ENCODE assay signal across 1 cellular context in the genomic region with DNA sequence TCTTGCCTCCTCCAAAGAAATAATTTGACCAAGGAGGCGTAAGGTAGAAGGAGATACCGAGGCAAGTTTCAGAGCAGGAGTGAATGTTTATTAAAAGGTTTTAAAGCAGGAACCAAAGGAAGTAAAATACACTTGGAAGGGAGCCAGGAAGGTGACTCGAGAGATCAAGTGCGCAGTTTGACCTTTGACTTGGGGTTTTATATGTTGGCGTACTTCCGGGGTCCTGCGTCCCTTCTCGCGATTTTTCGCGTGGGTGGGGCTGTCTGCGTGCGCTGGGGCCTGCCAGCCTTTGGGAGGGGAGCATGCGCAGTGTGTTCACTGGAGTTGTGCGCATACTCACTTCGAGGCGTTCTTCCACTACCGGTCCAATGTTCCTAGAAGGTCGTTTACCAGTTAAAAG.
A peak's percentile ranks its signal among the peaks of the same experiment; 100 is the strongest.
TF ChIP-seq lines count a peak whose summit lies in the region.

No MANE protein-coding gene starts in this region.

TF ChIP-seq in K562, 482 proteins besides CTCF, POLR2A, EP300 and RAD21 (continued from another document and continues in another):
- TF ChIP-seq, protein P1, sequence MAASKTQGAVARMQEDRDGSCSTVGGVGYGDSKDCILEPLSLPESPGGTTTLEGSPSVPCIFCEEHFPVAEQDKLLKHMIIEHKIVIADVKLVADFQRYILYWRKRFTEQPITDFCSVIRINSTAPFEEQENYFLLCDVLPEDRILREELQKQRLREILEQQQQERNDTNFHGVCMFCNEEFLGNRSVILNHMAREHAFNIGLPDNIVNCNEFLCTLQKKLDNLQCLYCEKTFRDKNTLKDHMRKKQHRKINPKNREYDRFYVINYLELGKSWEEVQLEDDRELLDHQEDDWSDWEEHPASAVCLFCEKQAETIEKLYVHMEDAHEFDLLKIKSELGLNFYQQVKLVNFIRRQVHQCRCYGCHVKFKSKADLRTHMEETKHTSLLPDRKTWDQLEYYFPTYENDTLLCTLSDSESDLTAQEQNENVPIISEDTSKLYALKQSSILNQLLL (CRISPR knock-in tag; IDR thresholded peaks at IDR 0.05; ENCODE audit: borderline replicate concordance): no peak
- TF ChIP-seq MYBL2 (IDR thresholded peaks at IDR 0.05; ENCODE audit: low read depth): no peak
- no peak for TF ChIP-seq MYBL2 (CRISPR knock-in tag; IDR thresholded peaks at IDR 0.05; ENCODE audit: borderline replicate concordance)
- TF ChIP-seq HEY1 (CRISPR knock-in tag; IDR thresholded peaks at IDR 0.05; ENCODE audit: borderline replicate concordance): no peak
- TF ChIP-seq MIER1 (IDR thresholded peaks at IDR 0.05; ENCODE audit: low read depth): no peak
- TF ChIP-seq EHMT2 (IDR thresholded peaks at IDR 0.05): peak; percentile 60; the same call in 1 of the 2 replicates
- no peak for TF ChIP-seq ZNF347 (CRISPR knock-in tag; IDR thresholded peaks at IDR 0.05; ENCODE audit: low read depth)
- TF ChIP-seq GATAD2A (IDR thresholded peaks at IDR 0.05): no peak
- TF ChIP-seq, protein P2, sequence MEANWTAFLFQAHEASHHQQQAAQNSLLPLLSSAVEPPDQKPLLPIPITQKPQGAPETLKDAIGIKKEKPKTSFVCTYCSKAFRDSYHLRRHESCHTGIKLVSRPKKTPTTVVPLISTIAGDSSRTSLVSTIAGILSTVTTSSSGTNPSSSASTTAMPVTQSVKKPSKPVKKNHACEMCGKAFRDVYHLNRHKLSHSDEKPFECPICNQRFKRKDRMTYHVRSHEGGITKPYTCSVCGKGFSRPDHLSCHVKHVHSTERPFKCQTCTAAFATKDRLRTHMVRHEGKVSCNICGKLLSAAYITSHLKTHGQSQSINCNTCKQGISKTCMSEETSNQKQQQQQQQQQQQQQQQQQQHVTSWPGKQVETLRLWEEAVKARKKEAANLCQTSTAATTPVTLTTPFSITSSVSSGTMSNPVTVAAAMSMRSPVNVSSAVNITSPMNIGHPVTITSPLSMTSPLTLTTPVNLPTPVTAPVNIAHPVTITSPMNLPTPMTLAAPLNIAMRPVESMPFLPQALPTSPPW (CRISPR knock-in tag; IDR thresholded peaks at IDR 0.05): peak; percentile 29; the same call in 1 of the 2 replicates
- no peak for TF ChIP-seq ZNF324 (CRISPR knock-in tag; IDR thresholded peaks at IDR 0.05)
- no peak for TF ChIP-seq RFX7 (CRISPR knock-in tag; IDR thresholded peaks at IDR 0.05)
- TF ChIP-seq ELF2 (CRISPR knock-in tag; IDR thresholded peaks at IDR 0.05): peak; percentile 79
- no peak for TF ChIP-seq ZFP36 (IDR thresholded peaks at IDR 0.05; ENCODE audit: low read depth, low read length, partially characterized antibody)
- no peak for TF ChIP-seq HMG20B (CRISPR knock-in tag; IDR thresholded peaks at IDR 0.05)
- no peak for TF ChIP-seq SUPT5H (IDR thresholded peaks at IDR 0.05)
- TF ChIP-seq NCOA6 (IDR thresholded peaks at IDR 0.05): no peak
- TF ChIP-seq E2F3 (CRISPR knock-in tag; IDR thresholded peaks at IDR 0.05): no peak
- TF ChIP-seq NRF1 (conservative IDR thresholded peaks at IDR 0.05 in 1 of 2, IDR thresholded peaks at IDR 0.05 in 1 of 2): peak; percentile 92 to 93
- TF ChIP-seq ZNF174 (CRISPR knock-in tag; IDR thresholded peaks at IDR 0.05): no peak
- TF ChIP-seq, protein P3, sequence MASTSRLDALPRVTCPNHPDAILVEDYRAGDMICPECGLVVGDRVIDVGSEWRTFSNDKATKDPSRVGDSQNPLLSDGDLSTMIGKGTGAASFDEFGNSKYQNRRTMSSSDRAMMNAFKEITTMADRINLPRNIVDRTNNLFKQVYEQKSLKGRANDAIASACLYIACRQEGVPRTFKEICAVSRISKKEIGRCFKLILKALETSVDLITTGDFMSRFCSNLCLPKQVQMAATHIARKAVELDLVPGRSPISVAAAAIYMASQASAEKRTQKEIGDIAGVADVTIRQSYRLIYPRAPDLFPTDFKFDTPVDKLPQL (IDR thresholded peaks at IDR 0.05; ENCODE audit: extremely low read depth, insufficient read length): no peak
- no peak for TF ChIP-seq HNRNPUL1 (IDR thresholded peaks at IDR 0.05; ENCODE audit: low read length)
- peak; percentile 90 for TF ChIP-seq ELF1 (tag; IDR thresholded peaks at IDR 0.05)
- no peak for TF ChIP-seq C11orf30 (IDR thresholded peaks at IDR 0.05; ENCODE audit: low read depth)
- TF ChIP-seq FOS (IDR thresholded peaks at IDR 0.05; ENCODE audit: extremely low read depth, insufficient read length): no peak
- no peak for TF ChIP-seq ZFP30 (CRISPR knock-in tag; IDR thresholded peaks at IDR 0.05; ENCODE audit: borderline replicate concordance)
- TF ChIP-seq TSC22D4 (tag; IDR thresholded peaks at IDR 0.05): no peak
- TF ChIP-seq STAT5B (CRISPR knock-in tag; IDR thresholded peaks at IDR 0.05): no peak
- no peak for TF ChIP-seq ZNF140 (CRISPR knock-in tag; IDR thresholded peaks at IDR 0.05)
- TF ChIP-seq PCBP2 (IDR thresholded peaks at IDR 0.05; ENCODE audit: low read depth, low read length, poor library complexity, severe bottlenecking): no peak
- no peak for TF ChIP-seq ZNF583 (CRISPR knock-in tag; IDR thresholded peaks at IDR 0.05)
- no peak for TF ChIP-seq NR1H2 (CRISPR knock-in tag; IDR thresholded peaks at IDR 0.05)
- no peak for TF ChIP-seq ETS2 (tag; IDR thresholded peaks at IDR 0.05; ENCODE audit: borderline replicate concordance, poor library complexity, severe bottlenecking)
- TF ChIP-seq, protein P4, sequence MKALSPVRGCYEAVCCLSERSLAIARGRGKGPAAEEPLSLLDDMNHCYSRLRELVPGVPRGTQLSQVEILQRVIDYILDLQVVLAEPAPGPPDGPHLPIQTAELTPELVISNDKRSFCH (CRISPR knock-in tag; IDR thresholded peaks at IDR 0.05): no peak
- TF ChIP-seq, protein P4 (tag; IDR thresholded peaks at IDR 0.05): no peak
- TF ChIP-seq POLR2AphosphoS2 (IDR thresholded peaks at IDR 0.05; ENCODE audit: low read length): no peak
- no peak for TF ChIP-seq HNRNPL (IDR thresholded peaks at IDR 0.05; ENCODE audit: low read depth, low read length)
- TF ChIP-seq FOXP1 (CRISPR knock-in tag; IDR thresholded peaks at IDR 0.05): no peak
- no peak for TF ChIP-seq FOXJ3 (CRISPR knock-in tag; IDR thresholded peaks at IDR 0.05)
- TF ChIP-seq YY1 (IDR thresholded peaks at IDR 0.05; ENCODE audit: borderline replicate concordance in 1 of 3, control insufficient read depth in 1 of 3, extremely low read depth in 1 of 3, insufficient read depth in 3 of 3, insufficient read length in 1 of 3, insufficient replicate concordance in 2 of 3, low read depth in 1 of 3, low read length in 2 of 3): no peak
- TF ChIP-seq TEAD4 (IDR thresholded peaks at IDR 0.05; ENCODE audit: low read length): no peak
- no peak for TF ChIP-seq TEAD4 (CRISPR knock-in tag; IDR thresholded peaks at IDR 0.05; ENCODE audit: borderline replicate concordance)
- TF ChIP-seq, protein P5, sequence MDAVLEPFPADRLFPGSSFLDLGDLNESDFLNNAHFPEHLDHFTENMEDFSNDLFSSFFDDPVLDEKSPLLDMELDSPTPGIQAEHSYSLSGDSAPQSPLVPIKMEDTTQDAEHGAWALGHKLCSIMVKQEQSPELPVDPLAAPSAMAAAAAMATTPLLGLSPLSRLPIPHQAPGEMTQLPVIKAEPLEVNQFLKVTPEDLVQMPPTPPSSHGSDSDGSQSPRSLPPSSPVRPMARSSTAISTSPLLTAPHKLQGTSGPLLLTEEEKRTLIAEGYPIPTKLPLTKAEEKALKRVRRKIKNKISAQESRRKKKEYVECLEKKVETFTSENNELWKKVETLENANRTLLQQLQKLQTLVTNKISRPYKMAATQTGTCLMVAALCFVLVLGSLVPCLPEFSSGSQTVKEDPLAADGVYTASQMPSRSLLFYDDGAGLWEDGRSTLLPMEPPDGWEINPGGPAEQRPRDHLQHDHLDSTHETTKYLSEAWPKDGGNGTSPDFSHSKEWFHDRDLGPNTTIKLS (IDR thresholded peaks at IDR 0.05; ENCODE audit: borderline replicate concordance, low read depth): no peak
- no peak for TF ChIP-seq FOXM1 (IDR thresholded peaks at IDR 0.05; ENCODE audit: low read depth)
- no peak for TF ChIP-seq FOXM1 (CRISPR knock-in tag; IDR thresholded peaks at IDR 0.05; ENCODE audit: low read depth)
- no peak for TF ChIP-seq NR2F6 (CRISPR knock-in tag; IDR thresholded peaks at IDR 0.05)
- TF ChIP-seq L3MBTL2 (IDR thresholded peaks at IDR 0.05): peak; percentile 52
- TF ChIP-seq MEIS2 (IDR thresholded peaks at IDR 0.05; ENCODE audit: partially characterized antibody): peak; percentile 34
- TF ChIP-seq CHCHD3 (CRISPR knock-in tag; IDR thresholded peaks at IDR 0.05): no peak
- no peak for TF ChIP-seq GATAD2B (IDR thresholded peaks at IDR 0.05; ENCODE audit: borderline replicate concordance)
- TF ChIP-seq TAL1 (IDR thresholded peaks at IDR 0.05): no peak
- no peak for TF ChIP-seq ZNF146 (CRISPR knock-in tag; IDR thresholded peaks at IDR 0.05; ENCODE audit: unreplicated experiment)
- no peak for TF ChIP-seq TEAD1 (CRISPR knock-in tag; IDR thresholded peaks at IDR 0.05)
- no peak for TF ChIP-seq HNRNPK (IDR thresholded peaks at IDR 0.05; ENCODE audit: low read depth, low read length, poor library complexity, severe bottlenecking)
- TF ChIP-seq, protein P6, sequence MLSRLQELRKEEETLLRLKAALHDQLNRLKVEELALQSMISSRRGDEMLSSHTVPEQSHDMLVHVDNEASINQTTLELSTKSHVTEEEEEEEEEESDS (CRISPR knock-in tag; IDR thresholded peaks at IDR 0.05): no peak
- TF ChIP-seq MXI1 (IDR thresholded peaks at IDR 0.05; ENCODE audit: low read depth, low read length): no peak
- TF ChIP-seq DIDO1 (tag; IDR thresholded peaks at IDR 0.05; ENCODE audit: low read depth): no peak
- TF ChIP-seq, protein P7, sequence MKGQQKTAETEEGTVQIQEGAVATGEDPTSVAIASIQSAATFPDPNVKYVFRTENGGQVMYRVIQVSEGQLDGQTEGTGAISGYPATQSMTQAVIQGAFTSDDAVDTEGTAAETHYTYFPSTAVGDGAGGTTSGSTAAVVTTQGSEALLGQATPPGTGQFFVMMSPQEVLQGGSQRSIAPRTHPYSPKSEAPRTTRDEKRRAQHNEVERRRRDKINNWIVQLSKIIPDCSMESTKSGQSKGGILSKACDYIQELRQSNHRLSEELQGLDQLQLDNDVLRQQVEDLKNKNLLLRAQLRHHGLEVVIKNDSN (CRISPR knock-in tag; IDR thresholded peaks at IDR 0.05): no peak
- no peak for TF ChIP-seq POLR2H (tag; IDR thresholded peaks at IDR 0.05; ENCODE audit: low read depth)
- peak; percentile 61; the same call in 1 of the 2 replicates for TF ChIP-seq CXXC5 (CRISPR knock-in tag; IDR thresholded peaks at IDR 0.05)
- TF ChIP-seq, protein P8, sequence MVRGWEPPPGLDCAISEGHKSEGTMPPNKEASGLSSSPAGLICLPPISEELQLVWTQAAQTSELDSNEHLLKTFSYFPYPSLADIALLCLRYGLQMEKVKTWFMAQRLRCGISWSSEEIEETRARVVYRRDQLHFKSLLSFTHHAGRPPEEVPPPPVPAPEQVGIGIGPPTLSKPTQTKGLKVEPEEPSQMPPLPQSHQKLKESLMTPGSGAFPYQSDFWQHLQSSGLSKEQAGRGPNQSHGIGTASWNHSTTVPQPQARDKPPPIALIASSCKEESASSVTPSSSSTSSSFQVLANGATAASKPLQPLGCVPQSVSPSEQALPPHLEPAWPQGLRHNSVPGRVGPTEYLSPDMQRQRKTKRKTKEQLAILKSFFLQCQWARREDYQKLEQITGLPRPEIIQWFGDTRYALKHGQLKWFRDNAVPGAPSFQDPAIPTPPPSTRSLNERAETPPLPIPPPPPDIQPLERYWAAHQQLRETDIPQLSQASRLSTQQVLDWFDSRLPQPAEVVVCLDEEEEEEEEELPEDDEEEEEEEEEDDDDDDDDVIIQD (CRISPR knock-in tag; IDR thresholded peaks at IDR 0.05): no peak
- TF ChIP-seq, protein P9, sequence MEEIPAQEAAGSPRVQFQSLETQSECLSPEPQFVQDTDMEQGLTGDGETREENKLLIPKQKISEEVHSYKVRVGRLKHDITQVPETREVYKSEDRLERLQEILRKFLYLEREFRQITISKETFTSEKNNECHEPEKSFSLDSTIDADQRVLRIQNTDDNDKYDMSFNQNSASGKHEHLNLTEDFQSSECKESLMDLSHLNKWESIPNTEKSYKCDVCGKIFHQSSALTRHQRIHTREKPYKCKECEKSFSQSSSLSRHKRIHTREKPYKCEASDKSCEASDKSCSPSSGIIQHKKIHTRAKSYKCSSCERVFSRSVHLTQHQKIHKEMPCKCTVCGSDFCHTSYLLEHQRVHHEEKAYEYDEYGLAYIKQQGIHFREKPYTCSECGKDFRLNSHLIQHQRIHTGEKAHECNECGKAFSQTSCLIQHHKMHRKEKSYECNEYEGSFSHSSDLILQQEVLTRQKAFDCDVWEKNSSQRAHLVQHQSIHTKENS (CRISPR knock-in tag; IDR thresholded peaks at IDR 0.05): no peak
- no peak for TF ChIP-seq MCM7 (IDR thresholded peaks at IDR 0.05)
- TF ChIP-seq SIX5 (IDR thresholded peaks at IDR 0.05; ENCODE audit: borderline replicate concordance in 1 of 2, insufficient read depth in 1 of 2, low read depth in 1 of 2, low read length in 2 of 2): no peak
- TF ChIP-seq ZNF217 (CRISPR knock-in tag; IDR thresholded peaks at IDR 0.05): no peak
- no peak for TF ChIP-seq NCOR1 (IDR thresholded peaks at IDR 0.05)
- TF ChIP-seq NELFE (IDR thresholded peaks at IDR 0.05; ENCODE audit: insufficient read depth, insufficient read length): no peak
- TF ChIP-seq, protein P10, sequence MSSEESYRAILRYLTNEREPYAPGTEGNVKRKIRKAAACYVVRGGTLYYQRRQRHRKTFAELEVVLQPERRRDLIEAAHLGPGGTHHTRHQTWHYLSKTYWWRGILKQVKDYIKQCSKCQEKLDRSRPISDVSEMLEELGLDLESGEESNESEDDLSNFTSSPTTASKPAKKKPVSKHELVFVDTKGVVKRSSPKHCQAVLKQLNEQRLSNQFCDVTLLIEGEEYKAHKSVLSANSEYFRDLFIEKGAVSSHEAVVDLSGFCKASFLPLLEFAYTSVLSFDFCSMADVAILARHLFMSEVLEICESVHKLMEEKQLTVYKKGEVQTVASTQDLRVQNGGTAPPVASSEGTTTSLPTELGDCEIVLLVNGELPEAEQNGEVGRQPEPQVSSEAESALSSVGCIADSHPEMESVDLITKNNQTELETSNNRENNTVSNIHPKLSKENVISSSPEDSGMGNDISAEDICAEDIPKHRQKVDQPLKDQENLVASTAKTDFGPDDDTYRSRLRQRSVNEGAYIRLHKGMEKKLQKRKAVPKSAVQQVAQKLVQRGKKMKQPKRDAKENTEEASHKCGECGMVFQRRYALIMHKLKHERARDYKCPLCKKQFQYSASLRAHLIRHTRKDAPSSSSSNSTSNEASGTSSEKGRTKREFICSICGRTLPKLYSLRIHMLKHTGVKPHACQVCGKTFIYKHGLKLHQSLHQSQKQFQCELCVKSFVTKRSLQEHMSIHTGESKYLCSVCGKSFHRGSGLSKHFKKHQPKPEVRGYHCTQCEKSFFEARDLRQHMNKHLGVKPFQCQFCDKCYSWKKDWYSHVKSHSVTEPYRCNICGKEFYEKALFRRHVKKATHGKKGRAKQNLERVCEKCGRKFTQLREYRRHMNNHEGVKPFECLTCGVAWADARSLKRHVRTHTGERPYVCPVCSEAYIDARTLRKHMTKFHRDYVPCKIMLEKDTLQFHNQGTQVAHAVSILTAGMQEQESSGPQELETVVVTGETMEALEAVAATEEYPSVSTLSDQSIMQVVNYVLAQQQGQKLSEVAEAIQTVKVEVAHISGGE (CRISPR knock-in tag; IDR thresholded peaks at IDR 0.05): no peak
- peak; percentile 86 for TF ChIP-seq NR2C1 (IDR thresholded peaks at IDR 0.05)
- peak; percentile 89 for TF ChIP-seq NR2C1 (tag; IDR thresholded peaks at IDR 0.05)
- TF ChIP-seq ZNF232 (CRISPR knock-in tag; IDR thresholded peaks at IDR 0.05): no peak
- peak; percentile 36; the same call in 1 of the 2 replicates for TF ChIP-seq NR2C2 (CRISPR knock-in tag; IDR thresholded peaks at IDR 0.05)
- TF ChIP-seq NR2C2 (tag; IDR thresholded peaks at IDR 0.05): peak; percentile 95
